In genomic region chr5:119315516-119315949, GRCh38 we compare ENCODE assay signal across 8 cellular contexts. TPM values are rescaled to one million over a fixed set of nuclear protein-coding genes. Genes with fewer than 3 reads are reported as not detected.
A peak's percentile ranks its signal among the peaks of the same experiment; 100 is the strongest.
DNase-seq lines count a peak whose midpoint lies in the region; ATAC-seq, FAIRE-seq and TF ChIP-seq lines count a peak whose summit lies in the region.

No MANE protein-coding gene starts in this region.

- FAIRE-seq in A549 (lab: Jason Lieb, UNC), result no peak

- peak overlapping the region; percentile 33; the same call in 2 of the 3 replicates for H3K4me2 ChIP-seq in A549

- in situ Hi-C loops in GM13977 (cut with MboI; ENCODE audit: low pct_unique_long_range_greater_than_20kb, low sequenced_read_pairs, unreplicated experiment), result loop anchor here (10.0 kb wide), 1 partner anchor 99 kb away; no protein-coding TSS in a partner anchor

- no peaks in the 10 kb centered on the region for H3K9me3 ChIP-seq in A549

- no peak overlapping the region for H3K4me3 Mint-ChIP-seq in activated CD8-positive, alpha-beta memory T cell treated with anti-CD3 and anti-CD28 coated beads, Interleukin-2, amount 10 ng/mL, durations not matched to agents 7 days and 5 days
- peak overlapping the region; percentile 46 to 48 for H3K4me3 Mint-ChIP-seq in stimulated activated naive B cell treated with anti-CD40 and anti-IgM and Interleukin-4, amounts not matched to agents 10 μg/mL and 1 μg/mL and 100 μg/mL, for 72 hours

- TF ChIP-seq EP300 in A549 (IDR thresholded peaks at IDR 0.05), result no peak

- no peak for TF ChIP-seq POLR2A in A549 (IDR thresholded peaks at IDR 0.05; ENCODE audit: low read length)

- TF ChIP-seq CTCF in A549 (IDR thresholded peaks at IDR 0.05), result peak; percentile 28; the same call in 2 of the 3 replicates
- TF ChIP-seq CTCF in GM13977 (IDR thresholded peaks at IDR 0.05; ENCODE audit: extremely low read depth, insufficient read depth, missing control alignments), result peak; percentile 60

- H3K4me3 ChIP-seq in A549, result no peak overlapping the region

- H3K36me3 Mint-ChIP-seq in activated CD8-positive, alpha-beta memory T cell treated with anti-CD3 and anti-CD28 coated beads, Interleukin-2, amount 10 ng/mL, durations not matched to agents 7 days and 5 days, result peaks cover 20% of the 10 kb centered on the region
- H3K36me3 Mint-ChIP-seq in stimulated activated naive B cell treated with anti-CD40 and anti-IgM and Interleukin-4, amounts not matched to agents 10 μg/mL and 1 μg/mL and 100 μg/mL, for 72 hours, result peaks cover 18 to 32% of the 10 kb centered on the region in 2 donors

- WGBS in A549 (ENCODE audit: missing lambda C conversion rate), result 12% methylated on average over 2 of the region's 2 CpGs

- peak overlapping the region; percentile 32 to 77; a peak in 4 of 6 replicates for H3K27ac ChIP-seq in A549

- peak overlapping the region; percentile 83 for H3K27ac Mint-ChIP-seq in activated CD8-positive, alpha-beta memory T cell treated with anti-CD3 and anti-CD28 coated beads, Interleukin-2, amount 10 ng/mL, durations not matched to agents 7 days and 5 days
- H3K27ac Mint-ChIP-seq in stimulated activated naive B cell treated with anti-CD40 and anti-IgM and Interleukin-4, amounts not matched to agents 10 μg/mL and 1 μg/mL and 100 μg/mL, for 72 hours, result peak overlapping the region; percentile 86

- H3K4me1 Mint-ChIP-seq in activated CD8-positive, alpha-beta memory T cell treated with anti-CD3 and anti-CD28 coated beads, Interleukin-2, amount 10 ng/mL, durations not matched to agents 7 days and 5 days, result peaks cover 90% of the 10 kb centered on the region
- H3K4me1 Mint-ChIP-seq in stimulated activated naive B cell treated with anti-CD40 and anti-IgM and Interleukin-4, amounts not matched to agents 10 μg/mL and 1 μg/mL and 100 μg/mL, for 72 hours, result peaks cover 53 to 88% of the 10 kb centered on the region in 2 donors

- TF ChIP-seq RAD21 in A549 (conservative IDR thresholded peaks at IDR 0.05 in 1 of 2, IDR thresholded peaks at IDR 0.05 in 1 of 2), result peak; percentile 46 to 50; a peak in 2 of 5 replicates

- CTCF ChIA-PET in A549 (lab: Yijun Ruan, JAX), result interaction anchor here (0.6 to 4.7 kb wide), 16 partner anchors 8 to 327 kb away, joined by 3 to 28 read pairs (median 5); partner anchors contain the start of genes DMXL1 and DTWD2
- CTCF ChIA-PET in activated CD8-positive, alpha-beta memory T cell treated with anti-CD3 and anti-CD28 coated beads, Interleukin-2, amount 10 ng/mL, durations not matched to agents 7 days and 5 days (lab: Charles Lee), result interaction anchor here (0.7 to 9.9 kb wide), 33 partner anchors 10 to 327 kb away, joined by 3 to 103 read pairs (median 5); partner anchors contain the start of genes DMXL1, DTWD2 and TNFAIP8

- ATAC-seq in A549, result peak; percentile 91 to 94
- ATAC-seq in HG02642 (IDR thresholded peaks at IDR 0.05; ENCODE audit: poor library complexity, unreplicated experiment), result peak; percentile 78
- peak; percentile 73 for ATAC-seq in activated CD8-positive, alpha-beta memory T cell treated with anti-CD3 and anti-CD28 coated beads, Interleukin-2, amount 10 ng/mL, durations not matched to agents 7 days and 5 days
- peak; percentile 82 to 85 for ATAC-seq in stimulated activated naive B cell treated with anti-CD40 and anti-IgM and Interleukin-4, amounts not matched to agents 10 μg/mL and 1 μg/mL and 100 μg/mL, for 72 hours (replicated peaks)

- H3K4me1 ChIP-seq in A549, result peaks cover 32% of the 10 kb centered on the region

- POLR2A ChIA-PET in A549 (lab: Yijun Ruan, JAX), result no interaction called here

- H3K9me3 Mint-ChIP-seq in activated CD8-positive, alpha-beta memory T cell treated with anti-CD3 and anti-CD28 coated beads, Interleukin-2, amount 10 ng/mL, durations not matched to agents 7 days and 5 days (ENCODE audit: low read depth), result no peaks in the 10 kb centered on the region
- no peaks in the 10 kb centered on the region for H3K9me3 Mint-ChIP-seq in stimulated activated naive B cell treated with anti-CD40 and anti-IgM and Interleukin-4, amounts not matched to agents 10 μg/mL and 1 μg/mL and 100 μg/mL, for 72 hours

- intact Hi-C loops in head of caudate nucleus (cut with DNase I), result no loop called here

- peak; percentile 67 to 70 for DNase-seq in A549 (ENCODE audit: low read depth in 1 of 2, low spot score in 1 of 2)
- peak; percentile 68 for DNase-seq in GM13977 (ENCODE audit: low spot score)
- DNase-seq in NAMALWA (ENCODE audit: low spot score), result peak; percentile 82
- DNase-seq in activated CD8-positive, alpha-beta memory T cell treated with anti-CD3 and anti-CD28 coated beads, Interleukin-2, amount 10 ng/mL, durations not matched to agents 7 days and 5 days, result peak; percentile 76
- DNase-seq in head of caudate nucleus, result peak in 24 of 42 donors; percentile 2 to 72 (median 24)
- DNase-seq in stimulated activated naive B cell treated with anti-CD40 and anti-IgM and Interleukin-4, amounts not matched to agents 10 μg/mL and 1 μg/mL and 100 μg/mL, for 72 hours, result peak; percentile 45
- DNase-seq in NCI-H1417 (lab: John Stamatoyannopoulos, UW), result no peak

- H3K27me3 Mint-ChIP-seq in activated CD8-positive, alpha-beta memory T cell treated with anti-CD3 and anti-CD28 coated beads, Interleukin-2, amount 10 ng/mL, durations not matched to agents 7 days and 5 days, result no peaks in the 10 kb centered on the region
- H3K27me3 Mint-ChIP-seq in stimulated activated naive B cell treated with anti-CD40 and anti-IgM and Interleukin-4, amounts not matched to agents 10 μg/mL and 1 μg/mL and 100 μg/mL, for 72 hours, result no peaks in the 10 kb centered on the region

TF ChIP-seq in A549, 52 proteins besides CTCF, POLR2A, EP300 and RAD21:
- TF ChIP-seq SMC3 (IDR thresholded peaks at IDR 0.05), result peak; percentile 34; the same call in 1 of the 3 replicates
- TF ChIP-seq ZC3H11A (IDR thresholded peaks at IDR 0.05), result no peak

RNA-seq across cellular contexts. Expression of gene TNFAIP8, which starts 40.3 kb away (rescaled TPM):
- polyA plus RNA-seq in A549 (2011; rRNA removed) (30.3 and 35.7 TPM in 2 replicates), A549 (2017; fragmentation: RNase III; extraction: RNeasy Plus Mini Kit Qiagen cat#74134 plus additional on column Dnase treatment) (33.4 to 35.0 TPM (median 34.9 TPM) in 3 replicates)
- 23.2 and 23.9 TPM in 2 replicates for polyA plus RNA-seq in A549 (2012; cell fraction: cytosol; rRNA removed)
- polyA plus RNA-seq in A549 (2012; cell fraction: nucleus; rRNA removed), result 9.2 and 10.7 TPM in 2 replicates
- 10.2 and 13.7 TPM in 2 replicates for polyA minus RNA-seq in A549 (2011; rRNA and poly(A)+ RNA removed)
- 100 to 1,000 TPM; 106 to 109 TPM for total RNA-seq in activated CD8-positive, alpha-beta memory T cell treated with anti-CD3 and anti-CD28 coated beads, Interleukin-2, amount 10 ng/mL, durations not matched to agents 7 days and 5 days

Comparison
In these comparisons a context has a peak if more than half of its experiments do, and no peak if none do; other contexts are left out.
1. DNase-seq: peak in A549 (2 of 2), GM13977 (single experiment), NAMALWA (single experiment), activated CD8-positive, alpha-beta memory T cell treated with anti-CD3 and anti-CD28 coated beads, Interleukin-2, amount 10 ng/mL, durations not matched to agents 7 days and 5 days (single experiment), head of caudate nucleus (24 of 42) and stimulated activated naive B cell treated with anti-CD40 and anti-IgM and Interleukin-4, amounts not matched to agents 10 μg/mL and 1 μg/mL and 100 μg/mL, for 72 hours (single experiment); none in NCI-H1417 (0 of 3).
2. Peak in every context shown above with its lines, with median percentiles within 50 percentile points of each other: ATAC-seq.